In the genomic region with DNA sequence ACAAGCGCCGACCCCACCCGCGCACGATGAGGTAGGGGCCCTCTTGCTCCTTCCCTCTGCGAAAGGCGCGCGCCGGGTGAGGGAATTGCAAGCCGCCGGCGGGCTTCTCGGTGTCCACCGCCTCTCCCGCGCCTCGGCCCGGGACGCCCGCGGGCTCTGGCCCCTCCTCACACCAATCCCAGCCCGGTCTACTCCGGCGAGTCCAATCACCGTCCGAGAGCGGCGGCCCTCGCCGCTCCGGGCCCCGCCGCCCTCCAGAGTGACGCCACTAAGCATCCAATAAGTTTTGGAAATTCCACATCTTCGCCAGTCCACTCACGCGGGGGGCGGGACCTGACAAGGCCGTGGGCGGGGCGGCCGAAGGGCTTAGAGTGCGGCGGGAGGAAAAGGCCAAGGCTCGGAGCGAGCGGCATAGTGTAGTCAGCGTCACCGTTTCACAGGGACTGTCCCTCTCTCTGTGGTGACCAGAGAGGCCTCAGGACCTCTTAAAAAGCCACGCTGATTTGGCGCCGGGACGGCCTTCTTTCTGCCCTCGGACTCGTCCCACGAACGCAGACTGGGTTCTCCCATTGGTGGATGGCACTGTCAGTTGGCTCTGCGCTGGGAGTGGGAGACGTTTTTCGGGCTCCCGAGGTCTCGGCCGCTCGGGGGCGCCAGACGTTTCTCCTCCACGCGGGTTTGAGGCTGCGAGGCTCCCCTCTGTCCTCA, we compare ENCODE assay signal across 8 cellular contexts. TPM values are rescaled to one million over a fixed set of nuclear protein-coding genes. Genes with fewer than 3 reads are reported as not detected.
DNase-seq lines count a peak whose midpoint lies in the region; ATAC-seq and TF ChIP-seq lines count a peak whose summit lies in the region.

A gene with protein sequence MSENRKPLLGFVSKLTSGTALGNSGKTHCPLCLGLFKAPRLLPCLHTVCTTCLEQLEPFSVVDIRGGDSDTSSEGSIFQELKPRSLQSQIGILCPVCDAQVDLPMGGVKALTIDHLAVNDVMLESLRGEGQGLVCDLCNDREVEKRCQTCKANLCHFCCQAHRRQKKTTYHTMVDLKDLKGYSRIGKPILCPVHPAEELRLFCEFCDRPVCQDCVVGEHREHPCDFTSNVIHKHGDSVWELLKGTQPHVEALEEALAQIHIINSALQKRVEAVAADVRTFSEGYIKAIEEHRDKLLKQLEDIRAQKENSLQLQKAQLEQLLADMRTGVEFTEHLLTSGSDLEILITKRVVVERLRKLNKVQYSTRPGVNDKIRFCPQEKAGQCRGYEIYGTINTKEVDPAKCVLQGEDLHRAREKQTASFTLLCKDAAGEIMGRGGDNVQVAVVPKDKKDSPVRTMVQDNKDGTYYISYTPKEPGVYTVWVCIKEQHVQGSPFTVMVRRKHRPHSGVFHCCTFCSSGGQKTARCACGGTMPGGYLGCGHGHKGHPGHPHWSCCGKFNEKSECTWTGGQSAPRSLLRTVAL (minus strand): TSS at position 161 of the 708 bp plus-strand sequence. CDS start 548 bp downstream, outside the sequence.

- H3K27ac Mint-ChIP-seq in activated CD4-positive, alpha-beta T cell treated with anti-CD3 and anti-CD28 coated beads for 36 hours, result peak within 1 kb of the TSS; percentile 26

- CTCF ChIA-PET in activated CD4-positive, alpha-beta T cell treated with anti-CD3 and anti-CD28 coated beads for 36 hours (lab: Charles Lee), result interaction anchor here (0.5 to 1.7 kb wide), 5 partner anchors 17 to 352 kb away, joined by 3 to 5 read pairs (median 3); no protein-coding TSS in a partner anchor

- POLR2A ChIA-PET in activated CD4-positive, alpha-beta T cell treated with anti-CD3 and anti-CD28 coated beads for 36 hours (lab: Charles Lee), result no interaction called here

- H3K36me3 Mint-ChIP-seq in activated CD4-positive, alpha-beta T cell treated with anti-CD3 and anti-CD28 coated beads for 36 hours (ENCODE audit: low read depth), result no peaks in the 10 kb centered on the region

- H3K4me3 ChIP-seq in choroid plexus epithelial cell (ENCODE audit: low read depth, low read length), result peak within 1 kb of the TSS; percentile 91

- ATAC-seq in GM19025 (IDR thresholded peaks at IDR 0.05; ENCODE audit: low read depth, unreplicated experiment) (peak; percentile 90), HG03342 (IDR thresholded peaks at IDR 0.05; ENCODE audit: unreplicated experiment) (peak; percentile 89)
- ATAC-seq in activated CD4-positive, alpha-beta T cell treated with anti-CD3 and anti-CD28 coated beads for 36 hours, result peak; percentile 92

- H3K27me3 Mint-ChIP-seq in activated CD4-positive, alpha-beta T cell treated with anti-CD3 and anti-CD28 coated beads for 36 hours, result peaks cover 11% of the 10 kb centered on the region

- DNase-seq in AML-193 (lab: John Stamatoyannopoulos, UW) (peak; percentile 89 to 93), NCI-H446 treated with DMSO at 0.1 percent for 48 hours (lab: John Stamatoyannopoulos, UW) (peak; percentile 97), choroid plexus epithelial cell (ENCODE audit: low read depth) (peak; percentile 98), kidney tubule cell (ENCODE audit: low spot score) (peak; percentile 97)
- DNase-seq in activated CD4-positive, alpha-beta T cell treated with anti-CD3 and anti-CD28 coated beads for 36 hours, result peak; percentile 89
- DNase-seq in stimulated activated CD4-positive, alpha-beta T cell treated with anti-CD3 and anti-CD28 coated beads, Interleukin-1b, Interleukin-23, amount 100 ng/mL, for 1 hour (ENCODE audit: low read depth in 2 of 2), result peak; percentile 42 to 55

- no peaks in the 10 kb centered on the region for H3K9me3 Mint-ChIP-seq in activated CD4-positive, alpha-beta T cell treated with anti-CD3 and anti-CD28 coated beads for 36 hours (ENCODE audit: low read depth)

- intact Hi-C loops in activated CD4-positive, alpha-beta T cell treated with anti-CD3 and anti-CD28 coated beads for 36 hours (cut with DNase I, micrococcal nuclease), result loop anchor here (2.0 to 10.0 kb wide), 2 partner anchors 59 to 387 kb away; no protein-coding TSS in a partner anchor

- peak within 1 kb of the TSS; percentile 71 for H3K4me3 Mint-ChIP-seq in activated CD4-positive, alpha-beta T cell treated with anti-CD3 and anti-CD28 coated beads for 36 hours

- peak; percentile 89 for TF ChIP-seq CTCF in choroid plexus epithelial cell (conservative IDR thresholded peaks at IDR 0.05; ENCODE audit: low read depth, low read length)

- peaks cover 6% of the 10 kb centered on the region for H3K4me1 Mint-ChIP-seq in activated CD4-positive, alpha-beta T cell treated with anti-CD3 and anti-CD28 coated beads for 36 hours

RNA-seq across cellular contexts. Expression of the gene that starts here (rescaled TPM):
- under 1 TPM; 0.37 to 0.62 TPM for total RNA-seq in activated CD4-positive, alpha-beta T cell treated with anti-CD3 and anti-CD28 coated beads for 36 hours

Comparison
In these comparisons a context has a peak if more than half of its experiments do, and no peak if none do; other contexts are left out.
1. Peak in every context shown above with its lines: DNase-seq, ATAC-seq and H3K4me3 ChIP-seq.
2. Peak in DNase-seq and ATAC-seq in activated CD4-positive, alpha-beta T cell treated with anti-CD3 and anti-CD28 coated beads for 36 hours; RNA of the gene not detected or under 1 TPM.